8 cellular contexts compared by ENCODE assay signal in the genomic region with DNA sequence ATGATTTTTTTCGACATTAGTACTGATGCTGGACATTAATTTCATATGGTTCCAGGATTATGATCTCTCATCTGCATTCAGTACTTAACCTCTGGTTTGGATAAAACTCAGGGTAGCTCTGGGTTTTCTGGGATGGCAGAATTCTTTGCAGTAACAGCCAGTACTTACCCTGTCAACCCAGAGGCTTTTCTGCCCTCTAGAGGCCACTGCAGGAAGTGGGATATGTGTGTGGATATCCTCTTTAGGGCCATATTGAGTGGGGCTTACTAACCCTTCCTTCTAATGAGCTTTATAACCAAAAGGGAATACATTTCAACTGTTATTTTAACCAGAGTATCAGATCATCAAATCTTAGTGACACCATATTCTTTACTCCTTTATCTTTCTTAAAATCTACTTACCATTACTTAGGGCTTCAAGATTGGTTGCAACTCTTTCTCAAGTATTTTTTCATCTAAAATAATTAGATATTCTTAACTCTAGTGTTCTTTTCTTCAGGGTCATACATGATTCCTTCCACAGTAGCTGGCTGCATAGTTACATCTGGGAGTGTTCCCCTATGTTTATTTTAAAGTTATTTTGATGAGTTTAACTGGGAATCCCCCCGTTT.
DNase-seq lines count a peak whose midpoint lies in the region; ATAC-seq, FAIRE-seq and TF ChIP-seq lines count a peak whose summit lies in the region.

No MANE protein-coding gene starts in this region.

- no peak overlapping the region for H3K27ac ChIP-seq in GM12878 (ENCODE audit: control insufficient read depth, insufficient read depth)
- H3K27ac ChIP-seq in neuronal stem cell (replicated peaks; ENCODE audit: low read length): no peak overlapping the region
- no peak overlapping the region for H3K27ac ChIP-seq in suprapubic skin

- H3K4me1 ChIP-seq in GM12878 (ENCODE audit: control insufficient read depth, insufficient read depth, low read length): no peaks in the 10 kb centered on the region
- no peaks in the 10 kb centered on the region for H3K4me1 ChIP-seq in neuronal stem cell (ENCODE audit: control insufficient read depth in 2 of 2, insufficient read depth in 1 of 2, low read depth in 1 of 2, low read length in 2 of 2)
- no peaks in the 10 kb centered on the region for H3K4me1 ChIP-seq in suprapubic skin

- BruUV-seq in GM12878 (replicated peaks; lab: Mats Ljungman, UMichigan): no TSS peak

- TF ChIP-seq CTCF in GM12878 (IDR thresholded peaks at IDR 0.05 in 2 of 3, conservative IDR thresholded peaks at IDR 0.05 in 1 of 3; ENCODE audit: control insufficient read depth in 2 of 3, extremely low read depth in 1 of 3, insufficient read depth in 1 of 3, low read depth in 3 of 3, low read length in 3 of 3) (peak; percentile 33 to 52 (median 43); a peak in 3 of 6 replicates), suprapubic skin (IDR thresholded peaks at IDR 0.05) (no peak), GM13976 (IDR thresholded peaks at IDR 0.05; ENCODE audit: borderline replicate concordance, control extremely low read depth, extremely low read depth, insufficient read depth, missing control alignments) (no peak)

- in situ Hi-C loops in GM12878 (cut with MboI) (no loop called here), GM13976 (cut with MboI; ENCODE audit: low sequenced_read_pairs, unreplicated experiment) (no loop called here)

- H3K79me1 ChIP-seq in neuronal stem cell (ENCODE audit: low read depth, low read length): no peaks in the 10 kb centered on the region

- CTCF ChIA-PET in GM12878 (lab: Yijun Ruan, JAX): interaction anchor here (0.6 to 5.0 kb wide), 24 partner anchors 8 to 858 kb away, joined by 3 to 100 read pairs (median 4); no protein-coding TSS in a partner anchor

- no peak overlapping the region for H3K14ac ChIP-seq in neuronal stem cell (ENCODE audit: low read length)

- RAD21 ChIA-PET in GM12878 (lab: Charles Lee; ENCODE audit: unreplicated experiment): interaction anchor here (1.0 to 2.6 kb wide), 7 partner anchors 39 to 132 kb away, joined by 3 to 26 read pairs (median 4); no protein-coding TSS in a partner anchor

- no peaks in the 10 kb centered on the region; the same call in 2 of the 3 replicates for H3K9me3 ChIP-seq in GM12878 (replicated peaks; ENCODE audit: control insufficient read depth, insufficient read depth, low read length)
- no peaks in the 10 kb centered on the region for H3K9me3 ChIP-seq in neuronal stem cell (replicated peaks in 1 of 2; ENCODE audit: control insufficient read depth in 2 of 2, insufficient read depth in 1 of 2, low read depth in 1 of 2, low read length in 2 of 2)
- no peaks in the 10 kb centered on the region for H3K9me3 ChIP-seq in suprapubic skin

- POLR2A ChIA-PET in GM12878 (lab: Charles Lee): no interaction called here

- H2BK5ac ChIP-seq in neuronal stem cell (ENCODE audit: low read length): no peak overlapping the region

- H2AFZ ChIP-seq in GM12878 (ENCODE audit: control insufficient read depth, low read depth, low read length) (no peak overlapping the region), neuronal stem cell (ENCODE audit: low read length) (no peak overlapping the region)

- no peak overlapping the region for H3K4ac ChIP-seq in neuronal stem cell (ENCODE audit: low read length)

- H3K4me2 ChIP-seq in GM12878 (ENCODE audit: control insufficient read depth, insufficient read depth): no peak overlapping the region
- no peak overlapping the region for H3K4me2 ChIP-seq in neuronal stem cell (ENCODE audit: insufficient read depth, low read length, poor library complexity, severe bottlenecking)

- intact Hi-C loops in GM12878 (cut with micrococcal nuclease; ENCODE audit: unreplicated experiment): loop anchor here (1.0 kb wide), 1 partner anchor 107 kb away; no protein-coding TSS in a partner anchor

- SMC1A ChIA-PET in GM12878 (lab: Charles Lee; ENCODE audit: uncharacterized antibody, unreplicated experiment): interaction anchor here (0.7 to 2.0 kb wide), 8 partner anchors 11 to 121 kb away, joined by 3 to 28 read pairs (median 4); no protein-coding TSS in a partner anchor

- no peaks in the 10 kb centered on the region for H3K79me2 ChIP-seq in GM12878 (ENCODE audit: control insufficient read depth, insufficient read depth, low read length)

- H4K91ac ChIP-seq in neuronal stem cell (ENCODE audit: low read depth, low read length, poor library complexity): no peak overlapping the region

- H3K18ac ChIP-seq in neuronal stem cell (ENCODE audit: low read length): no peak overlapping the region

- 0% methylated on average over 2 of the region's 2 CpGs for WGBS in GM12878 (ENCODE audit: insufficient coverage, insufficient replicate concordance, low lambda C conversion rate, missing lambda C conversion rate)
- WGBS in neuronal stem cell (ENCODE audit: extremely low coverage in 2 of 2, insufficient read length in 2 of 2, insufficient replicate concordance in 1 of 2), 2 donors: no CpG with 5 or more reads among the region's 2 CpGs
- WGBS in suprapubic skin: 64% methylated on average over 2 of the region's 2 CpGs

- DNase-seq in COLO668 (lab: John Stamatoyannopoulos, UW; ENCODE audit: unreplicated experiment) (peak; percentile 22), H54 (ENCODE audit: insufficient read length, low spot score) (peak; percentile 4), NCI-H2227 (lab: John Stamatoyannopoulos, UW; ENCODE audit: unreplicated experiment) (peak; percentile 59), GM12878 (ENCODE audit: low read depth, low spot score) (no peak), neuronal stem cell (ENCODE audit: low spot score) (peak; percentile 27), suprapubic skin (ENCODE audit: low spot score in 2 of 2) (no peak), GM13976 (ENCODE audit: low spot score) (no peak)

- no peak overlapping the region for H2BK120ac ChIP-seq in neuronal stem cell (ENCODE audit: low read depth, low read length)

- no peaks in the 10 kb centered on the region for H3K36me3 ChIP-seq in GM12878 (ENCODE audit: control insufficient read depth in 2 of 2, insufficient read depth in 2 of 2, low read length in 1 of 2)
- no peaks in the 10 kb centered on the region for H3K36me3 ChIP-seq in neuronal stem cell (replicated peaks in 1 of 2; ENCODE audit: control insufficient read depth in 2 of 2, insufficient read depth in 2 of 2, low read length in 2 of 2)
- H3K36me3 ChIP-seq in suprapubic skin: no peaks in the 10 kb centered on the region

- FAIRE-seq in H54 (lab: Jason Lieb, UNC) (no peak), GM12878 (lab: Jason Lieb, UNC) (no peak)

- peak; percentile 74 for ATAC-seq in GM12878
- no peak for ATAC-seq in HG03045 (IDR thresholded peaks at IDR 0.05; ENCODE audit: unreplicated experiment)

- TF ChIP-seq EP300 in GM12878 (IDR thresholded peaks at IDR 0.05; ENCODE audit: borderline replicate concordance in 1 of 2, control insufficient read depth in 1 of 2, low read depth in 2 of 2, low read length in 2 of 2) (no peak), suprapubic skin (IDR thresholded peaks at IDR 0.05) (no peak)

- TF ChIP-seq RAD21 in GM12878 (IDR thresholded peaks at IDR 0.05; ENCODE audit: insufficient read depth, low read depth, low read length): 0 out of 2 replicates have a peak, but pooled peaks have one; percentile 10

- H4K20me1 ChIP-seq in GM12878 (ENCODE audit: control insufficient read depth, insufficient read depth): no peaks in the 10 kb centered on the region

- H3K9ac ChIP-seq in GM12878 (ENCODE audit: control insufficient read depth, insufficient read depth, low read length): no peak overlapping the region
- H3K9ac ChIP-seq in neuronal stem cell (ENCODE audit: low read depth, low read length, poor library complexity): no peak overlapping the region

- no peak overlapping the region for H2BK15ac ChIP-seq in neuronal stem cell (ENCODE audit: low read length)

- H3K27me3 ChIP-seq in GM12878 (replicated peaks in 1 of 2; ENCODE audit: control insufficient read depth in 2 of 2, insufficient read depth in 2 of 2, low read length in 1 of 2) (no peaks in the 10 kb centered on the region), neuronal stem cell (ENCODE audit: control insufficient read depth in 3 of 3, insufficient read depth in 3 of 3, low read depth in 1 of 3, low read length in 3 of 3) (no peaks in the 10 kb centered on the region), suprapubic skin (no peaks in the 10 kb centered on the region)

- no peak overlapping the region for H4K8ac ChIP-seq in neuronal stem cell (ENCODE audit: low read depth, low read length)

- H2AK5ac ChIP-seq in neuronal stem cell (ENCODE audit: low read depth, low read length): no peak overlapping the region

- no peak overlapping the region for H2BK12ac ChIP-seq in neuronal stem cell (ENCODE audit: low read length)

- no peak overlapping the region for H3K23ac ChIP-seq in neuronal stem cell (ENCODE audit: low read depth, low read length, poor library complexity)

- H3K4me3 ChIP-seq in GM12878 (no peak overlapping the region), neuronal stem cell (ENCODE audit: low read length in 2 of 2) (no peak overlapping the region), suprapubic skin (no peak overlapping the region)

- TF ChIP-seq POLR2A in H54 (IDR thresholded peaks at IDR 0.05; ENCODE audit: low read depth, low read length) (no peak), GM12878 (IDR thresholded peaks at IDR 0.05; ENCODE audit: low read depth, low read length) (no peak), suprapubic skin (IDR thresholded peaks at IDR 0.05) (no peak)

TF ChIP-seq in GM12878, 131 proteins besides CTCF, POLR2A, EP300 and RAD21:
- no peak for TF ChIP-seq RUNX3 (IDR thresholded peaks at IDR 0.05; ENCODE audit: low read length)
- no peak for TF ChIP-seq ZZZ3 (IDR thresholded peaks at IDR 0.05; ENCODE audit: control insufficient read depth, insufficient read length, low read depth)
- TF ChIP-seq ZBED1 (IDR thresholded peaks at IDR 0.05; ENCODE audit: borderline replicate concordance): no peak
- TF ChIP-seq SMC3 (IDR thresholded peaks at IDR 0.05; ENCODE audit: borderline replicate concordance, low read length): peak; percentile 16; the same call in 1 of the 2 replicates
- TF ChIP-seq HDAC6 (IDR thresholded peaks at IDR 0.05; ENCODE audit: unreplicated experiment): no peak
- no peak for TF ChIP-seq CHD4 (IDR thresholded peaks at IDR 0.05)
- TF ChIP-seq GABPA (IDR thresholded peaks at IDR 0.05; ENCODE audit: low read depth): no peak
TF ChIP-seq in GM12878: peak in this region for 1.

Comparison
In these comparisons a context has a peak if more than half of its experiments do, and no peak if none do; other contexts are left out.
1. DNase-seq: peak in COLO668 (single experiment), H54 (single experiment), NCI-H2227 (single experiment) and neuronal stem cell (single experiment); none in GM12878 (single experiment), suprapubic skin (0 of 2) and GM13976 (single experiment).
2. CTCF ChIP-seq: peak in GM12878 (3 of 3); none in suprapubic skin (0 of 2) and GM13976 (single experiment).